ENCODE assay signal across 1 cellular context in genomic region chr2:85539361-85540130, GRCh38.
TF ChIP-seq lines count a peak whose summit lies in the region.

No MANE protein-coding gene starts in this region.

TF ChIP-seq in HepG2, 621 proteins besides CTCF, POLR2A, EP300 and RAD21 (continued from another document and continues in another):
- TF ChIP-seq PAXIP1 (CRISPR knock-in tag; conservative IDR thresholded peaks at IDR 0.05): no peak
- TF ChIP-seq IKZF5 (CRISPR knock-in tag; IDR thresholded peaks at IDR 0.05): no peak; the same call in 1 of the 2 replicates
- TF ChIP-seq TRIM22 (IDR thresholded peaks at IDR 0.05): no peak
- TF ChIP-seq ZNF326 (CRISPR knock-in tag; IDR thresholded peaks at IDR 0.05; ENCODE audit: borderline replicate concordance): no peak
- peak; percentile 50; the same call in 1 of the 2 replicates for TF ChIP-seq ZNF737 (CRISPR knock-in tag; IDR thresholded peaks at IDR 0.05; ENCODE audit: borderline replicate concordance)
- peak; percentile 49; the same call in 1 of the 2 replicates for TF ChIP-seq RCOR2 (CRISPR knock-in tag; IDR thresholded peaks at IDR 0.05)
- TF ChIP-seq ZSCAN20 (CRISPR knock-in tag; IDR thresholded peaks at IDR 0.05; ENCODE audit: borderline replicate concordance): peak; percentile 59; the same call in 1 of the 2 replicates
- TF ChIP-seq GZF1 (CRISPR knock-in tag; IDR thresholded peaks at IDR 0.05): peak; percentile 47; the same call in 1 of the 2 replicates
- no peak for TF ChIP-seq CENPX (CRISPR knock-in tag; IDR thresholded peaks at IDR 0.05)
- TF ChIP-seq MAFF (IDR thresholded peaks at IDR 0.05; ENCODE audit: low read depth, low read length): no peak
- TF ChIP-seq KLF16 (CRISPR knock-in tag; IDR thresholded peaks at IDR 0.05): peak in 1 of 2 experiments; percentile 68; a peak in 1 of 4 replicates
- TF ChIP-seq ZFP36 (IDR thresholded peaks at IDR 0.05; ENCODE audit: borderline replicate concordance, low read depth, low read length, partially characterized antibody): no peak
- TF ChIP-seq HOXA3 (CRISPR knock-in tag; IDR thresholded peaks at IDR 0.05): peak; percentile 42; the same call in 1 of the 2 replicates
- peak; percentile 56; the same call in 1 of the 2 replicates for TF ChIP-seq EED (CRISPR knock-in tag; IDR thresholded peaks at IDR 0.05)
- TF ChIP-seq MIER2 (CRISPR knock-in tag; IDR thresholded peaks at IDR 0.05): no peak
- peak; percentile 85; the same call in 1 of the 2 replicates for TF ChIP-seq ZNF276 (CRISPR knock-in tag; IDR thresholded peaks at IDR 0.05; ENCODE audit: low read depth)
- TF ChIP-seq SKI (IDR thresholded peaks at IDR 0.05; ENCODE audit: partially characterized antibody): no peak
- no peak for TF ChIP-seq MTA3 (CRISPR knock-in tag; IDR thresholded peaks at IDR 0.05)
- no peak; the same call in 1 of the 2 replicates for TF ChIP-seq FOXP4 (CRISPR knock-in tag; IDR thresholded peaks at IDR 0.05)
- TF ChIP-seq REL (CRISPR knock-in tag; conservative IDR thresholded peaks at IDR 0.05): 0 out of 2 replicates have a peak, but pooled peaks have one; percentile 68
- 0 out of 2 replicates have a peak, but pooled peaks have one; percentile 92 for TF ChIP-seq CC2D1A (CRISPR knock-in tag; IDR thresholded peaks at IDR 0.05)
- peak; percentile 56 for TF ChIP-seq ZFY (CRISPR knock-in tag; IDR thresholded peaks at IDR 0.05)
- peak; percentile 79 for TF ChIP-seq KLF11 (CRISPR knock-in tag; IDR thresholded peaks at IDR 0.05)
- TF ChIP-seq ZNF546 (CRISPR knock-in tag; conservative IDR thresholded peaks at IDR 0.05): peak; percentile 69; the same call in 1 of the 2 replicates
- no peak; the same call in 1 of the 2 replicates for TF ChIP-seq POLR2AphosphoS5 (IDR thresholded peaks at IDR 0.05; ENCODE audit: low read depth, low read length)
- no peak for TF ChIP-seq ZNF407 (CRISPR knock-in tag; IDR thresholded peaks at IDR 0.05; ENCODE audit: not compliant biosample characterization)
- TF ChIP-seq MED8 (CRISPR knock-in tag; IDR thresholded peaks at IDR 0.05; ENCODE audit: insufficient replicate concordance): peak; percentile 78
- no peak for TF ChIP-seq POLR2G (IDR thresholded peaks at IDR 0.05; ENCODE audit: low read depth, low read length)
- TF ChIP-seq HDAC6 (IDR thresholded peaks at IDR 0.05; ENCODE audit: low read depth, low read length): no peak; the same call in 1 of the 2 replicates
- TF ChIP-seq HMGXB4 (CRISPR knock-in tag; IDR thresholded peaks at IDR 0.05; ENCODE audit: borderline replicate concordance in 1 of 2, low read depth in 1 of 2): peak in 1 of 2 experiments; percentile 16; a peak in 2 of 4 replicates
- peak; percentile 98 for TF ChIP-seq MXD4 (CRISPR knock-in tag; IDR thresholded peaks at IDR 0.05)
- peak; percentile 65 for TF ChIP-seq ZNF501 (CRISPR knock-in tag; IDR thresholded peaks at IDR 0.05)
- TF ChIP-seq SOX13 (IDR thresholded peaks at IDR 0.05): no peak
- TF ChIP-seq SOX13 (CRISPR knock-in tag; conservative IDR thresholded peaks at IDR 0.05 in 1 of 2, IDR thresholded peaks at IDR 0.05 in 1 of 2): peak; percentile 25 to 36; a peak in 1 of 4 replicates
- TF ChIP-seq ZNF75D (CRISPR knock-in tag; IDR thresholded peaks at IDR 0.05; ENCODE audit: borderline replicate concordance): no peak
- TF ChIP-seq MED13 (CRISPR knock-in tag; IDR thresholded peaks at IDR 0.05): 0 out of 2 replicates have a peak, but pooled peaks have one; percentile 38
- TF ChIP-seq ELK4 (CRISPR knock-in tag; IDR thresholded peaks at IDR 0.05; ENCODE audit: borderline replicate concordance): no peak
- no peak for TF ChIP-seq KMT2A (CRISPR knock-in tag; IDR thresholded peaks at IDR 0.05)
- peak; percentile 82; the same call in 1 of the 2 replicates for TF ChIP-seq TGIF2 (CRISPR knock-in tag; IDR thresholded peaks at IDR 0.05)
